ENCODE assay signal across 1 cellular context in genomic region chr19:41959056-41960053, GRCh38.
TF ChIP-seq lines count a peak whose summit lies in the region.

RABAC1 (minus strand) TSS chr19:41959321; CDS start chr19:41959292, 29 bp downstream.

TF ChIP-seq in HepG2, 621 proteins besides CTCF, POLR2A, EP300 and RAD21 (continued from another document):
- no peak for TF ChIP-seq SNAPC4 (CRISPR knock-in tag; IDR thresholded peaks at IDR 0.05)
- TF ChIP-seq MAX (IDR thresholded peaks at IDR 0.05) = peak; percentile 2; the same call in 1 of the 2 replicates
- no peak for TF ChIP-seq ERF (CRISPR knock-in tag; IDR thresholded peaks at IDR 0.05)
- no peak; the same call in 1 of the 2 replicates for TF ChIP-seq KDM5B (CRISPR knock-in tag; IDR thresholded peaks at IDR 0.05; ENCODE audit: borderline replicate concordance)
- no peak for TF ChIP-seq ZSCAN22 (CRISPR knock-in tag; IDR thresholded peaks at IDR 0.05)
- TF ChIP-seq ARID4A (CRISPR knock-in tag; IDR thresholded peaks at IDR 0.05; ENCODE audit: borderline replicate concordance) = peak; percentile 61; the same call in 1 of the 2 replicates
- no peak for TF ChIP-seq ZBTB4 (CRISPR knock-in tag; IDR thresholded peaks at IDR 0.05; ENCODE audit: borderline replicate concordance)
- TF ChIP-seq RORA (CRISPR knock-in tag; IDR thresholded peaks at IDR 0.05) = no peak
- TF ChIP-seq ZNF333 (CRISPR knock-in tag; IDR thresholded peaks at IDR 0.05; ENCODE audit: borderline replicate concordance) = no peak
- TF ChIP-seq TEAD2 (CRISPR knock-in tag; IDR thresholded peaks at IDR 0.05) = no peak
- 0 out of 2 replicates have a peak, but pooled peaks have one; percentile 44 for TF ChIP-seq POGZ (CRISPR knock-in tag; IDR thresholded peaks at IDR 0.05)
- TF ChIP-seq ZZZ3 (CRISPR knock-in tag; IDR thresholded peaks at IDR 0.05; ENCODE audit: borderline replicate concordance) = no peak; the same call in 1 of the 2 replicates
- TF ChIP-seq ARHGAP35 (CRISPR knock-in tag; IDR thresholded peaks at IDR 0.05; ENCODE audit: borderline replicate concordance) = no peak; the same call in 1 of the 2 replicates
- peak; percentile 99 for TF ChIP-seq ZNF143 (CRISPR knock-in tag; IDR thresholded peaks at IDR 0.05)
- no peak for TF ChIP-seq ZSCAN5A (CRISPR knock-in tag; IDR thresholded peaks at IDR 0.05; ENCODE audit: borderline replicate concordance)
- TF ChIP-seq FOSL1 (CRISPR knock-in tag; IDR thresholded peaks at IDR 0.05; ENCODE audit: borderline replicate concordance) = no peak
- TF ChIP-seq ZNF232 (CRISPR knock-in tag; IDR thresholded peaks at IDR 0.05; ENCODE audit: borderline replicate concordance) = no peak
- no peak for TF ChIP-seq HINFP (CRISPR knock-in tag; IDR thresholded peaks at IDR 0.05; ENCODE audit: low read depth)
- no peak for TF ChIP-seq NFE2L2 (IDR thresholded peaks at IDR 0.05; ENCODE audit: low read length)
